Comparison of ENCODE assay signal across 1 cellular context in genomic region chr10:1526427-1527055, GRCh38.
TF ChIP-seq lines count a peak whose summit lies in the region.

No MANE protein-coding gene starts in this region.

TF ChIP-seq in K562, 482 proteins besides CTCF, POLR2A, EP300 and RAD21 (continued from another document and continues in another):
- TF ChIP-seq ZNF407 (IDR thresholded peaks at IDR 0.05; ENCODE audit: low read depth) (no peak), ZNF282 (CRISPR knock-in tag; IDR thresholded peaks at IDR 0.05) (no peak), CBFA2T3 (IDR thresholded peaks at IDR 0.05) (no peak), CBFB (CRISPR knock-in tag; IDR thresholded peaks at IDR 0.05) (no peak), L3MBTL2 (IDR thresholded peaks at IDR 0.05) (0 out of 2 replicates have a peak, but pooled peaks have one; percentile 20), ZNF609 (CRISPR knock-in tag; IDR thresholded peaks at IDR 0.05; ENCODE audit: borderline replicate concordance) (no peak)
- TF ChIP-seq, protein P1, sequence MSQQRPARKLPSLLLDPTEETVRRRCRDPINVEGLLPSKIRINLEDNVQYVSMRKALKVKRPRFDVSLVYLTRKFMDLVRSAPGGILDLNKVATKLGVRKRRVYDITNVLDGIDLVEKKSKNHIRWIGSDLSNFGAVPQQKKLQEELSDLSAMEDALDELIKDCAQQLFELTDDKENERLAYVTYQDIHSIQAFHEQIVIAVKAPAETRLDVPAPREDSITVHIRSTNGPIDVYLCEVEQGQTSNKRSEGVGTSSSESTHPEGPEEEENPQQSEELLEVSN (IDR thresholded peaks at IDR 0.05; ENCODE audit: borderline replicate concordance in 1 of 2, extremely low read depth in 1 of 2, insufficient read depth in 1 of 2, insufficient read length in 1 of 2, low read depth in 1 of 2, low read length in 1 of 2, poor library complexity in 1 of 2, severe bottlenecking in 1 of 2): peak in 1 of 2 experiments; percentile 31
- TF ChIP-seq, protein P2, sequence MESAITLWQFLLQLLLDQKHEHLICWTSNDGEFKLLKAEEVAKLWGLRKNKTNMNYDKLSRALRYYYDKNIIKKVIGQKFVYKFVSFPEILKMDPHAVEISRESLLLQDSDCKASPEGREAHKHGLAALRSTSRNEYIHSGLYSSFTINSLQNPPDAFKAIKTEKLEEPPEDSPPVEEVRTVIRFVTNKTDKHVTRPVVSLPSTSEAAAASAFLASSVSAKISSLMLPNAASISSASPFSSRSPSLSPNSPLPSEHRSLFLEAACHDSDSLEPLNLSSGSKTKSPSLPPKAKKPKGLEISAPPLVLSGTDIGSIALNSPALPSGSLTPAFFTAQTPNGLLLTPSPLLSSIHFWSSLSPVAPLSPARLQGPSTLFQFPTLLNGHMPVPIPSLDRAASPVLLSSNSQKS (CRISPR knock-in tag; IDR thresholded peaks at IDR 0.05): no peak
- TF ChIP-seq, protein P3, sequence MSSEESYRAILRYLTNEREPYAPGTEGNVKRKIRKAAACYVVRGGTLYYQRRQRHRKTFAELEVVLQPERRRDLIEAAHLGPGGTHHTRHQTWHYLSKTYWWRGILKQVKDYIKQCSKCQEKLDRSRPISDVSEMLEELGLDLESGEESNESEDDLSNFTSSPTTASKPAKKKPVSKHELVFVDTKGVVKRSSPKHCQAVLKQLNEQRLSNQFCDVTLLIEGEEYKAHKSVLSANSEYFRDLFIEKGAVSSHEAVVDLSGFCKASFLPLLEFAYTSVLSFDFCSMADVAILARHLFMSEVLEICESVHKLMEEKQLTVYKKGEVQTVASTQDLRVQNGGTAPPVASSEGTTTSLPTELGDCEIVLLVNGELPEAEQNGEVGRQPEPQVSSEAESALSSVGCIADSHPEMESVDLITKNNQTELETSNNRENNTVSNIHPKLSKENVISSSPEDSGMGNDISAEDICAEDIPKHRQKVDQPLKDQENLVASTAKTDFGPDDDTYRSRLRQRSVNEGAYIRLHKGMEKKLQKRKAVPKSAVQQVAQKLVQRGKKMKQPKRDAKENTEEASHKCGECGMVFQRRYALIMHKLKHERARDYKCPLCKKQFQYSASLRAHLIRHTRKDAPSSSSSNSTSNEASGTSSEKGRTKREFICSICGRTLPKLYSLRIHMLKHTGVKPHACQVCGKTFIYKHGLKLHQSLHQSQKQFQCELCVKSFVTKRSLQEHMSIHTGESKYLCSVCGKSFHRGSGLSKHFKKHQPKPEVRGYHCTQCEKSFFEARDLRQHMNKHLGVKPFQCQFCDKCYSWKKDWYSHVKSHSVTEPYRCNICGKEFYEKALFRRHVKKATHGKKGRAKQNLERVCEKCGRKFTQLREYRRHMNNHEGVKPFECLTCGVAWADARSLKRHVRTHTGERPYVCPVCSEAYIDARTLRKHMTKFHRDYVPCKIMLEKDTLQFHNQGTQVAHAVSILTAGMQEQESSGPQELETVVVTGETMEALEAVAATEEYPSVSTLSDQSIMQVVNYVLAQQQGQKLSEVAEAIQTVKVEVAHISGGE (CRISPR knock-in tag; IDR thresholded peaks at IDR 0.05): no peak
- TF ChIP-seq, protein P4, sequence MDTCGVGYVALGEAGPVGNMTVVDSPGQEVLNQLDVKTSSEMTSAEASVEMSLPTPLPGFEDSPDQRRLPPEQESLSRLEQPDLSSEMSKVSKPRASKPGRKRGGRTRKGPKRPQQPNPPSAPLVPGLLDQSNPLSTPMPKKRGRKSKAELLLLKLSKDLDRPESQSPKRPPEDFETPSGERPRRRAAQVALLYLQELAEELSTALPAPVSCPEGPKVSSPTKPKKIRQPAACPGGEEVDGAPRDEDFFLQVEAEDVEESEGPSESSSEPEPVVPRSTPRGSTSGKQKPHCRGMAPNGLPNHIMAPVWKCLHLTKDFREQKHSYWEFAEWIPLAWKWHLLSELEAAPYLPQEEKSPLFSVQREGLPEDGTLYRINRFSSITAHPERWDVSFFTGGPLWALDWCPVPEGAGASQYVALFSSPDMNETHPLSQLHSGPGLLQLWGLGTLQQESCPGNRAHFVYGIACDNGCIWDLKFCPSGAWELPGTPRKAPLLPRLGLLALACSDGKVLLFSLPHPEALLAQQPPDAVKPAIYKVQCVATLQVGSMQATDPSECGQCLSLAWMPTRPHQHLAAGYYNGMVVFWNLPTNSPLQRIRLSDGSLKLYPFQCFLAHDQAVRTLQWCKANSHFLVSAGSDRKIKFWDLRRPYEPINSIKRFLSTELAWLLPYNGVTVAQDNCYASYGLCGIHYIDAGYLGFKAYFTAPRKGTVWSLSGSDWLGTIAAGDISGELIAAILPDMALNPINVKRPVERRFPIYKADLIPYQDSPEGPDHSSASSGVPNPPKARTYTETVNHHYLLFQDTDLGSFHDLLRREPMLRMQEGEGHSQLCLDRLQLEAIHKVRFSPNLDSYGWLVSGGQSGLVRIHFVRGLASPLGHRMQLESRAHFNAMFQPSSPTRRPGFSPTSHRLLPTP (IDR thresholded peaks at IDR 0.05; ENCODE audit: borderline replicate concordance, extremely low read depth, insufficient read length): no peak
- TF ChIP-seq, protein P5, sequence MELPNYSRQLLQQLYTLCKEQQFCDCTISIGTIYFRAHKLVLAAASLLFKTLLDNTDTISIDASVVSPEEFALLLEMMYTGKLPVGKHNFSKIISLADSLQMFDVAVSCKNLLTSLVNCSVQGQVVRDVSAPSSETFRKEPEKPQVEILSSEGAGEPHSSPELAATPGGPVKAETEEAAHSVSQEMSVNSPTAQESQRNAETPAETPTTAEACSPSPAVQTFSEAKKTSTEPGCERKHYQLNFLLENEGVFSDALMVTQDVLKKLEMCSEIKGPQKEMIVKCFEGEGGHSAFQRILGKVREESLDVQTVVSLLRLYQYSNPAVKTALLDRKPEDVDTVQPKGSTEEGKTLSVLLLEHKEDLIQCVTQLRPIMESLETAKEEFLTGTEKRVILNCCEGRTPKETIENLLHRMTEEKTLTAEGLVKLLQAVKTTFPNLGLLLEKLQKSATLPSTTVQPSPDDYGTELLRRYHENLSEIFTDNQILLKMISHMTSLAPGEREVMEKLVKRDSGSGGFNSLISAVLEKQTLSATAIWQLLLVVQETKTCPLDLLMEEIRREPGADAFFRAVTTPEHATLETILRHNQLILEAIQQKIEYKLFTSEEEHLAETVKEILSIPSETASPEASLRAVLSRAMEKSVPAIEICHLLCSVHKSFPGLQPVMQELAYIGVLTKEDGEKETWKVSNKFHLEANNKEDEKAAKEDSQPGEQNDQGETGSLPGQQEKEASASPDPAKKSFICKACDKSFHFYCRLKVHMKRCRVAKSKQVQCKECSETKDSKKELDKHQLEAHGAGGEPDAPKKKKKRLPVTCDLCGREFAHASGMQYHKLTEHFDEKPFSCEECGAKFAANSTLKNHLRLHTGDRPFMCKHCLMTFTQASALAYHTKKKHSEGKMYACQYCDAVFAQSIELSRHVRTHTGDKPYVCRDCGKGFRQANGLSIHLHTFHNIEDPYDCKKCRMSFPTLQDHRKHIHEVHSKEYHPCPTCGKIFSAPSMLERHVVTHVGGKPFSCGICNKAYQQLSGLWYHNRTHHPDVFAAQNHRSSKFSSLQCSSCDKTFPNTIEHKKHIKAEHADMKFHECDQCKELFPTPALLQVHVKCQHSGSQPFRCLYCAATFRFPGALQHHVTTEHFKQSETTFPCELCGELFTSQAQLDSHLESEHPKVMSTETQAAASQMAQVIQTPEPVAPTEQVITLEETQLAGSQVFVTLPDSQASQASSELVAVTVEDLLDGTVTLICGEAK (IDR thresholded peaks at IDR 0.05): no peak
- TF ChIP-seq, protein P5 (CRISPR knock-in tag; IDR thresholded peaks at IDR 0.05): no peak
